Comparison of ENCODE assay signal across 1 cellular context in genomic region chr20:407953-408842, GRCh38.
A peak's percentile ranks its signal among the peaks of the same experiment; 100 is the strongest.
TF ChIP-seq lines count a peak whose summit lies in the region.

Gene RBCK1, plus strand, starts transcription at chr20:408299. Its CDS starts 459 bp downstream, at chr20:408758.

TF ChIP-seq in GM12878, 131 proteins besides CTCF, POLR2A, EP300 and RAD21 (continued from another document):
- TF ChIP-seq MLLT1 (IDR thresholded peaks at IDR 0.05) (peak; percentile 18; the same call in 1 of the 2 replicates), NFIC (IDR thresholded peaks at IDR 0.05; ENCODE audit: low read depth, low read length) (no peak), BCL3 (IDR thresholded peaks at IDR 0.05; ENCODE audit: borderline replicate concordance, insufficient read depth, low read depth, low read length, poor library complexity, severe bottlenecking) (no peak), ZBTB40 (IDR thresholded peaks at IDR 0.05; ENCODE audit: borderline replicate concordance) (peak; percentile 77; the same call in 1 of the 2 replicates), IKZF1 (conservative IDR thresholded peaks at IDR 0.05) (peak; percentile 67), NBN (IDR thresholded peaks at IDR 0.05) (peak; percentile 14; the same call in 1 of the 2 replicates), BHLHE40 (IDR thresholded peaks at IDR 0.05; ENCODE audit: borderline replicate concordance in 1 of 2, low read depth in 2 of 2, low read length in 1 of 2) (peak in 1 of 2 experiments; percentile 16; a peak in 1 of 4 replicates), E4F1 (IDR thresholded peaks at IDR 0.05; ENCODE audit: borderline replicate concordance, partially characterized antibody) (peak; percentile 52), NR2C1 (IDR thresholded peaks at IDR 0.05) (0 out of 2 replicates have a peak, but pooled peaks have one; percentile 28), ETV6 (conservative IDR thresholded peaks at IDR 0.05 in 1 of 2, IDR thresholded peaks at IDR 0.05 in 1 of 2; ENCODE audit: borderline replicate concordance in 1 of 2, low read depth in 1 of 2) (peak in 1 of 2 experiments; percentile 54; a peak in 2 of 4 replicates), IRF3 (IDR thresholded peaks at IDR 0.05) (no peak), MEF2A (IDR thresholded peaks at IDR 0.05; ENCODE audit: insufficient read depth, low read depth, low read length) (no peak), DPF2 (IDR thresholded peaks at IDR 0.05) (0 out of 2 replicates have a peak, but pooled peaks have one; percentile 47), RBBP5 (conservative IDR thresholded peaks at IDR 0.05) (0 out of 2 replicates have a peak, but pooled peaks have one; percentile 30), IKZF2 (IDR thresholded peaks at IDR 0.05) (peak; percentile 22 to 48; a peak in 2 of 4 replicates), CREB1 (IDR thresholded peaks at IDR 0.05; ENCODE audit: low read depth) (peak; percentile 66), SREBF2 (IDR thresholded peaks at IDR 0.05; ENCODE audit: low read length) (no peak), ZNF207 (IDR thresholded peaks at IDR 0.05; ENCODE audit: borderline replicate concordance) (no peak), USF2 (IDR thresholded peaks at IDR 0.05; ENCODE audit: borderline replicate concordance, low read depth, low read length) (no peak), STAT1 (conservative IDR thresholded peaks at IDR 0.05) (no peak), EGR1 (IDR thresholded peaks at IDR 0.05; ENCODE audit: borderline replicate concordance in 1 of 2, low read depth in 2 of 2, low read length in 2 of 2) (peak in 1 of 2 experiments; percentile 45; a peak in 2 of 3 replicates), YY1 (IDR thresholded peaks at IDR 0.05; ENCODE audit: low read depth, low read length) (peak; percentile 13; the same call in 1 of the 2 replicates), POLR2AphosphoS5 (IDR thresholded peaks at IDR 0.05; ENCODE audit: low read length) (peak; percentile 48; the same call in 1 of the 2 replicates), SIX5 (IDR thresholded peaks at IDR 0.05; ENCODE audit: low read depth, low read length, severe bottlenecking) (peak; percentile 27), HDAC2 (IDR thresholded peaks at IDR 0.05) (no peak), CUX1 (IDR thresholded peaks at IDR 0.05; ENCODE audit: insufficient replicate concordance, low read depth, low read length) (no peak), NR2F1 (conservative IDR thresholded peaks at IDR 0.05) (peak; percentile 28; the same call in 1 of the 2 replicates), ZNF217 (IDR thresholded peaks at IDR 0.05) (no peak), BACH1 (IDR thresholded peaks at IDR 0.05; ENCODE audit: borderline replicate concordance) (0 out of 2 replicates have a peak, but pooled peaks have one; percentile 28), HCFC1 (IDR thresholded peaks at IDR 0.05; ENCODE audit: low read length) (peak; percentile 44; the same call in 1 of the 2 replicates), TAF1 (IDR thresholded peaks at IDR 0.05; ENCODE audit: borderline replicate concordance, low read depth, low read length) (0 out of 2 replicates have a peak, but pooled peaks have one; percentile 22), STAT3 (IDR thresholded peaks at IDR 0.05; ENCODE audit: low read depth, low read length) (no peak), ZNF687 (IDR thresholded peaks at IDR 0.05) (0 out of 2 replicates have a peak, but pooled peaks have one; percentile 36)
